In the genomic region with DNA sequence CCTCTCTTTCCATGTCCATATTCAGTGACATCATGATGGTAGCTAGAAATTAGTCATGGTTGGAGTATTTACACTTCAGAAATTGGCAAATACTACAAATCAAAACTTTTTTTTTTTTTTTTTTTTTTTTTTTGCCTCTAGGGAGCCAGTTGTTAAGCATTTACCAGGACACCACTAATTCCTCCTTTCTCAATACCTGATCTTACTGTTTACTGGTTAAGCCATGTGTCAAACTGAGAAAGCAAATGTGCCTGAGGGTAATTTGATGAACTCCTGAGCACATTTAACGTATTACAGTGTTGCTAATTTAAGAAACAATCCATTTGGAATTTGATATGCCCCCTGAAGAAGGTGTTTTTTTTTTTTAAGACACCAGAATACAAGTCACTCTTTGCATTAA, we compare ENCODE assay signal across 22 cellular contexts.
A peak's percentile ranks its signal among the peaks of the same experiment; 100 is the strongest.
DNase-seq lines count a peak whose midpoint lies in the region; ATAC-seq and TF ChIP-seq lines count a peak whose summit lies in the region.
"Had no signal": no experiment of that assay in that cellular context is flagged by ENCODE, and none has a peak within 500 bp of the region (broad histone marks: within the 10 kb centered on the region; RNA-seq: fewer than 3 reads in every experiment).

No MANE protein-coding gene starts in this region.

- ATAC-seq in GM18861 (IDR thresholded peaks at IDR 0.05; ENCODE audit: unreplicated experiment), result peak; percentile 60
- ATAC-seq: HCT116, Right ventricle myocardium inferior, SK-N-SH treated with all-trans-retinoic acid at 6 μM for 48 hours had no signal

- in situ Hi-C loops in GM13976 (cut with MboI; ENCODE audit: low sequenced_read_pairs, unreplicated experiment), result no loop called here

- DNase-seq in NCI-H2171 (lab: John Stamatoyannopoulos, UW), result peak; percentile 15
- peak; percentile 24 for DNase-seq in epithelial cell of esophagus (ENCODE audit: low read depth)
- DNase-seq in myocyte (ENCODE audit: low read depth), result peak; percentile 2
- no peak for DNase-seq in activated gamma-delta T cell treated with Interleukin-2 at 50 U/mL for 16 hours
- no peak for DNase-seq in COLO668 (lab: John Stamatoyannopoulos, UW; ENCODE audit: unreplicated experiment)
- DNase-seq in NCI-H446 (lab: John Stamatoyannopoulos, UW), result no peak
- DNase-seq in GM13976 (ENCODE audit: low spot score), result no peak
- DNase-seq: CD8-positive, alpha-beta memory T cell; DMS153; KBM-7; NCI-H1694 treated with DMSO at 0.1 percent for 48 hours; NCI-H2081; NCI-H345; NCI-H524; NCI-H774; NK-92 treated with Interleukin-12 subunit alpha and Interleukin-12 subunit beta, amount 100 ng/mL, for 24 hours; PC-9 had no signal

- TF ChIP-seq CTCF in epithelial cell of esophagus (IDR thresholded peaks at IDR 0.05; ENCODE audit: insufficient read depth, low read depth, low read length, missing control alignments), result no peak
- TF ChIP-seq CTCF in GM13976 (IDR thresholded peaks at IDR 0.05; ENCODE audit: borderline replicate concordance, control extremely low read depth, extremely low read depth, insufficient read depth, missing control alignments), result no peak

- no peak overlapping the region for H3K4me3 ChIP-seq in epithelial cell of esophagus (ENCODE audit: low read length)
- H3K4me3 ChIP-seq: PC-9, SJCRH30 had no signal

Comparison
In these comparisons a context has a peak if more than half of its experiments do, and no peak if none do; other contexts are left out.
1. DNase-seq: peak in NCI-H2171 (single experiment), epithelial cell of esophagus (single experiment) and myocyte (single experiment); none in activated gamma-delta T cell treated with Interleukin-2 at 50 U/mL for 16 hours (single experiment), COLO668 (single experiment), NCI-H446 (0 of 2) and GM13976 (single experiment).